ENCODE assay signal across 1 cellular context in the genomic region with DNA sequence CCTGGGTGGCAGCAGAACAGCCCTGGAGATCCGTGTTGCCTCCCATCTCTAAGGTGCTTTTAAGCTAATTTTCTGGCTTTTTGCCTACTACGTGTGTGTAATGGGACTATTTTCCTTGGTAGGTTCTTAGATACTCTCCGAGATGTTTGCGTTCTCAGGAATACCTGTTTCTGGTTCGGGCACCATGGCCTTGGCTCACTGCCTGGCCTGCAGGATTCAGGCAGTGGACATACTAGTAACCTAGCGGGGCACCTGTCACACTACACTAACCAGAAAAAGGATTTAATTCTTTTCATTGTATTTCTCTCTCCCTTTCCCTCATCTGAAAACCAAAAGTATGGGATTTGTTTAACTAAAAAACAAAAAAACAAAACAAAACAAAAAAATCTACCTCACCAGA.
TF ChIP-seq lines count a peak whose summit lies in the region.

No MANE protein-coding gene starts in this region.

TF ChIP-seq in WTC11, 78 proteins besides CTCF, POLR2A, EP300 and RAD21 (continued from another document):
- TF ChIP-seq, protein P1, sequence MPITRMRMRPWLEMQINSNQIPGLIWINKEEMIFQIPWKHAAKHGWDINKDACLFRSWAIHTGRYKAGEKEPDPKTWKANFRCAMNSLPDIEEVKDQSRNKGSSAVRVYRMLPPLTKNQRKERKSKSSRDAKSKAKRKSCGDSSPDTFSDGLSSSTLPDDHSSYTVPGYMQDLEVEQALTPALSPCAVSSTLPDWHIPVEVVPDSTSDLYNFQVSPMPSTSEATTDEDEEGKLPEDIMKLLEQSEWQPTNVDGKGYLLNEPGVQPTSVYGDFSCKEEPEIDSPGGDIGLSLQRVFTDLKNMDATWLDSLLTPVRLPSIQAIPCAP (CRISPR knock-in tag; IDR thresholded peaks at IDR 0.05), result no peak
- TF ChIP-seq TEAD4 (CRISPR knock-in tag; IDR thresholded peaks at IDR 0.05) (no peak), JUN (CRISPR knock-in tag; IDR thresholded peaks at IDR 0.05) (no peak), ATF1 (CRISPR knock-in tag; IDR thresholded peaks at IDR 0.05) (no peak), TP53 (CRISPR knock-in tag; IDR thresholded peaks at IDR 0.05) (no peak), ELF4 (CRISPR knock-in tag; IDR thresholded peaks at IDR 0.05; ENCODE audit: low read depth) (no peak), NR2C2 (CRISPR knock-in tag; IDR thresholded peaks at IDR 0.05) (no peak), IRF2 (CRISPR knock-in tag; IDR thresholded peaks at IDR 0.05; ENCODE audit: borderline replicate concordance, low read depth) (no peak), CBFB (CRISPR knock-in tag; IDR thresholded peaks at IDR 0.05; ENCODE audit: low read depth) (no peak), HMGA2 (CRISPR knock-in tag; IDR thresholded peaks at IDR 0.05) (no peak), ZBTB21 (CRISPR knock-in tag; IDR thresholded peaks at IDR 0.05; ENCODE audit: borderline replicate concordance) (no peak), FOXJ3 (CRISPR knock-in tag; IDR thresholded peaks at IDR 0.05; ENCODE audit: borderline replicate concordance) (no peak)
- TF ChIP-seq, protein P2, sequence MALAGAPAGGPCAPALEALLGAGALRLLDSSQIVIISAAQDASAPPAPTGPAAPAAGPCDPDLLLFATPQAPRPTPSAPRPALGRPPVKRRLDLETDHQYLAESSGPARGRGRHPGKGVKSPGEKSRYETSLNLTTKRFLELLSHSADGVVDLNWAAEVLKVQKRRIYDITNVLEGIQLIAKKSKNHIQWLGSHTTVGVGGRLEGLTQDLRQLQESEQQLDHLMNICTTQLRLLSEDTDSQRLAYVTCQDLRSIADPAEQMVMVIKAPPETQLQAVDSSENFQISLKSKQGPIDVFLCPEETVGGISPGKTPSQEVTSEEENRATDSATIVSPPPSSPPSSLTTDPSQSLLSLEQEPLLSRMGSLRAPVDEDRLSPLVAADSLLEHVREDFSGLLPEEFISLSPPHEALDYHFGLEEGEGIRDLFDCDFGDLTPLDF (CRISPR knock-in tag; IDR thresholded peaks at IDR 0.05), result no peak
- TF ChIP-seq, protein P3, sequence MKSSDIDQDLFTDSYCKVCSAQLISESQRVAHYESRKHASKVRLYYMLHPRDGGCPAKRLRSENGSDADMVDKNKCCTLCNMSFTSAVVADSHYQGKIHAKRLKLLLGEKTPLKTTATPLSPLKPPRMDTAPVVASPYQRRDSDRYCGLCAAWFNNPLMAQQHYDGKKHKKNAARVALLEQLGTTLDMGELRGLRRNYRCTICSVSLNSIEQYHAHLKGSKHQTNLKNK (CRISPR knock-in tag; IDR thresholded peaks at IDR 0.05), result no peak
- TF ChIP-seq, protein P4, sequence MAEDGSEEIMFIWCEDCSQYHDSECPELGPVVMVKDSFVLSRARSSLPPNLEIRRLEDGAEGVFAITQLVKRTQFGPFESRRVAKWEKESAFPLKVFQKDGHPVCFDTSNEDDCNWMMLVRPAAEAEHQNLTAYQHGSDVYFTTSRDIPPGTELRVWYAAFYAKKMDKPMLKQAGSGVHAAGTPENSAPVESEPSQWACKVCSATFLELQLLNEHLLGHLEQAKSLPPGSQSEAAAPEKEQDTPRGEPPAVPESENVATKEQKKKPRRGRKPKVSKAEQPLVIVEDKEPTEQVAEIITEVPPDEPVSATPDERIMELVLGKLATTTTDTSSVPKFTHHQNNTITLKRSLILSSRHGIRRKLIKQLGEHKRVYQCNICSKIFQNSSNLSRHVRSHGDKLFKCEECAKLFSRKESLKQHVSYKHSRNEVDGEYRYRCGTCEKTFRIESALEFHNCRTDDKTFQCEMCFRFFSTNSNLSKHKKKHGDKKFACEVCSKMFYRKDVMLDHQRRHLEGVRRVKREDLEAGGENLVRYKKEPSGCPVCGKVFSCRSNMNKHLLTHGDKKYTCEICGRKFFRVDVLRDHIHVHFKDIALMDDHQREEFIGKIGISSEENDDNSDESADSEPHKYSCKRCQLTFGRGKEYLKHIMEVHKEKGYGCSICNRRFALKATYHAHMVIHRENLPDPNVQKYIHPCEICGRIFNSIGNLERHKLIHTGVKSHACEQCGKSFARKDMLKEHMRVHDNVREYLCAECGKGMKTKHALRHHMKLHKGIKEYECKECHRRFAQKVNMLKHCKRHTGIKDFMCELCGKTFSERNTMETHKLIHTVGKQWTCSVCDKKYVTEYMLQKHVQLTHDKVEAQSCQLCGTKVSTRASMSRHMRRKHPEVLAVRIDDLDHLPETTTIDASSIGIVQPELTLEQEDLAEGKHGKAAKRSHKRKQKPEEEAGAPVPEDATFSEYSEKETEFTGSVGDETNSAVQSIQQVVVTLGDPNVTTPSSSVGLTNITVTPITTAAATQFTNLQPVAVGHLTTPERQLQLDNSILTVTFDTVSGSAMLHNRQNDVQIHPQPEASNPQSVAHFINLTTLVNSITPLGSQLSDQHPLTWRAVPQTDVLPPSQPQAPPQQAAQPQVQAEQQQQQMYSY (CRISPR knock-in tag; IDR thresholded peaks at IDR 0.05), result no peak
